ENCODE assay signal across 12 cellular contexts in the genomic region with DNA sequence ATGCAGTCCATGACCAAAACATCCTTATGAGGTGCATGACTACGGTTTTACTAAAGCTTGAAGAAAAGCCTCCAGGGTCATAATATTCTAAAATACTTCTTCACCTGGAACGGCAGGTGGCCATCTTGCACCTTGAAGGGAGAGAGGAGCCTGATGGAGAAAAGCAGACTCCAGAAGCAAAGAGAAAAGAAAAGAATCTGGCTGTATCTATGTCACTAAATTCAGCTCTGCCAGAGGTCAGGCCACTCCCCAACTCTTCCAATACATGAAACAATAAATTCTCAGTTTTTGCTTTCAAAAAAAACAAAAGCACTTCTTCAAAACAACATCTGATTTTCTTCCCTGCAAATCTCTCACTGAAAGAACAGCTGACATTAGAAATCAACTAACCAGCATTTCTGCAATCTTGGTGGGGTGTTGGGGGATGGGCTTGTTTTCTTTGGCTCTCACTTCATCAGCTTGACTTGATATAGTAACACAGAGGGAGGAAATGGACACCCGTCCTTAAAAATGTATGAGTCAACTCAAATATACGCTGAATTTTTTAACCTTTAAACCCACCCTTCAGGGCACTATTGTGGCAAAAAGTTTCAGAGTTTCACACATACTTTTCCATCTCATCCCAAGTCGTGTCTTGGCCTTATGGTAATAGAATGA. TPM values are rescaled to one million over a fixed set of nuclear protein-coding genes. Genes with fewer than 3 reads are reported as not detected.
DNase-seq lines count a peak whose midpoint lies in the region; ATAC-seq and TF ChIP-seq lines count a peak whose summit lies in the region.
"Had no signal": no experiment of that assay in that cellular context is flagged by ENCODE, and none has a peak within 500 bp of the region (broad histone marks: within the 10 kb centered on the region; RNA-seq: fewer than 3 reads in every experiment).

No MANE protein-coding gene starts in this region.

- no peak overlapping the region for H4K5ac ChIP-seq in H9 (ENCODE audit: insufficient read length, low read depth, low read length)

- no peak overlapping the region for H3K56ac ChIP-seq in H9 (ENCODE audit: insufficient read length, low read depth, low read length)

- no peak overlapping the region for H3T11ph ChIP-seq in H9 (ENCODE audit: low read length)

- DNase-seq in RPMI7951 (ENCODE audit: low read depth) (peak; percentile 91), fibroblast of the aortic adventitia (ENCODE audit: low read depth) (peak; percentile 51), renal cortical epithelial cell (ENCODE audit: low read depth) (peak; percentile 92), D341Med (ENCODE audit: low spot score) (no peak), H9 (no peak), NCI-H146 (lab: John Stamatoyannopoulos, UW) (no peak), NCI-H1092 treated with DMSO at 0.1 percent for 48 hours (lab: John Stamatoyannopoulos, UW) (no peak)
- DNase-seq: colonic mucosa, naive B cell, NCI-H1048 had no signal

- H3K79me1 ChIP-seq in H9 (ENCODE audit: insufficient read depth, low read depth, low read length, poor library complexity, severe bottlenecking) = no peaks in the 10 kb centered on the region

- no peak overlapping the region for H2AFZ ChIP-seq in H9 (ENCODE audit: low read length)

- H3K4me3 ChIP-seq in fibroblast of the aortic adventitia (ENCODE audit: low read depth, low read length) = no peak overlapping the region
- H3K4me3 ChIP-seq: colonic mucosa had no signal

- no peak overlapping the region for H2BK20ac ChIP-seq in H9 (ENCODE audit: low read depth, low read length, poor library complexity, severe bottlenecking)

- H3K4ac ChIP-seq in H9 (ENCODE audit: low read depth, low read length) = no peak overlapping the region

- no peak overlapping the region for H4K91ac ChIP-seq in H9 (ENCODE audit: insufficient read length, low read depth, low read length)

- no peak overlapping the region for H2BK120ac ChIP-seq in H9 (ENCODE audit: low read depth, low read length, poor library complexity, severe bottlenecking)

- H3K9me3 Mint-ChIP-seq in H9 = peaks cover 0 to 3% of the 10 kb centered on the region in 2 experiments; a peak in 2 of 5 replicates

- no peak overlapping the region for H3K23ac ChIP-seq in H9 (ENCODE audit: insufficient read length, low read depth, low read length)

- WGBS in H9 (ENCODE audit: extremely low coverage, insufficient read length, low lambda C conversion rate) = no CpG with 5 or more reads among the region's 5 CpGs

- H3K27me3 ChIP-seq in H9 (ENCODE audit: insufficient read depth, low read length) = no peaks in the 10 kb centered on the region
- H3K27me3 ChIP-seq: colonic mucosa had no signal

- peak; percentile 20 for ATAC-seq in GM18907 (IDR thresholded peaks at IDR 0.05; ENCODE audit: unreplicated experiment)
- ATAC-seq: activated CD4-positive, CD25-positive, alpha-beta regulatory T cell treated with anti-CD3 and anti-CD28 coated beads, Interleukin-2, amount 50 U/mL, for 24 hours had no signal

- no peaks in the 10 kb centered on the region; the same call in 1 of the 2 replicates for H3K4me1 ChIP-seq in H9 (ENCODE audit: insufficient read depth, low read length)
- H3K4me1 ChIP-seq: colonic mucosa had no signal

- no peak for TF ChIP-seq CTCF in fibroblast of the aortic adventitia (IDR thresholded peaks at IDR 0.05; ENCODE audit: insufficient read depth, low read length)
- TF ChIP-seq CTCF in H9 (conservative IDR thresholded peaks at IDR 0.05) = no peak

- H4K20me1 ChIP-seq in H9 (ENCODE audit: control insufficient read depth, insufficient read depth, insufficient read length) = no peaks in the 10 kb centered on the region

- no peak overlapping the region for H2AK5ac ChIP-seq in H9 (ENCODE audit: insufficient read length, low read length)

- no peaks in the 10 kb centered on the region for H3K9me3 ChIP-seq in H9 (ENCODE audit: control insufficient read depth, low read depth, low read length)
- H3K9me3 ChIP-seq: colonic mucosa had no signal

- no peak overlapping the region for H3K4me3 Mint-ChIP-seq in H9
- H3K4me3 Mint-ChIP-seq: naive B cell had no signal

- H3K23me2 ChIP-seq in H9 (ENCODE audit: insufficient read length, low read depth, low read length, poor library complexity, severe bottlenecking) = no peaks in the 10 kb centered on the region

- no peak overlapping the region for H2BK15ac ChIP-seq in H9 (ENCODE audit: low read depth, low read length)

- no peak overlapping the region for H3K14ac ChIP-seq in H9 (ENCODE audit: insufficient read depth, low read length)

- no peak overlapping the region for H2BK5ac ChIP-seq in H9 (ENCODE audit: insufficient read length, low read length)

- no peaks in the 10 kb centered on the region for H3K79me2 ChIP-seq in H9 (ENCODE audit: insufficient read depth, low read length)

- H4K8ac ChIP-seq in H9 (replicated peaks; ENCODE audit: insufficient read length, low read depth, low read length) = no peak overlapping the region

- peaks cover 25 to 34% of the 10 kb centered on the region in 2 experiments for H3K4me1 Mint-ChIP-seq in H9

- H3K9ac ChIP-seq in H9 (ENCODE audit: extremely low read depth, insufficient read length, low read length) = no peak overlapping the region

- no peaks in the 10 kb centered on the region for H3K27me3 Mint-ChIP-seq in H9 (ENCODE audit: low read depth)
- H3K27me3 Mint-ChIP-seq: naive B cell had no signal

- H3K36me3 Mint-ChIP-seq in H9 (ENCODE audit: insufficient read depth in 1 of 3, low read depth in 3 of 3) = peaks cover 3 to 32% (median 17%) of the 10 kb centered on the region in 3 experiments; a peak in 5 of 7 replicates

- no peak overlapping the region for H2BK12ac ChIP-seq in H9 (ENCODE audit: insufficient read length, low read depth, low read length)

- H3K27ac Mint-ChIP-seq in H9 = peak overlapping the region in 1 of 3 experiments; percentile 24; a peak in 1 of 7 replicates

- no peak overlapping the region for H3K18ac ChIP-seq in H9 (ENCODE audit: insufficient read length, low read depth, low read length)

- H3K4me2 ChIP-seq in H9 (ENCODE audit: insufficient read depth, insufficient read length, low read length) = no peak overlapping the region

- no peak overlapping the region for H3K27ac ChIP-seq in H9 (ENCODE audit: insufficient read length, low read depth, low read length)
- H3K27ac ChIP-seq: colonic mucosa had no signal

RNA-seq across cellular contexts. Expression of a gene that starts 21.6 kb away (rescaled TPM):
- total RNA-seq in RPMI7951 (2014; rRNA removed; shearing (Covaris generic)) = 80.4 and 86.2 TPM in 2 replicates
- 58.1 and 126 TPM in 2 replicates for total RNA-seq in fibroblast of the aortic adventitia (ENCODE audit: low replicate concordance)
- 87.5 and 129 TPM in 2 replicates for total RNA-seq in renal cortical epithelial cell
- total RNA-seq in H9 (2021) = 20.8 and 23.2 TPM in 2 replicates

Comparison
In these comparisons a context has a peak if more than half of its experiments do, and no peak if none do; other contexts are left out.
1. DNase-seq: peak in RPMI7951 (single experiment), fibroblast of the aortic adventitia (single experiment) and renal cortical epithelial cell (single experiment); none in D341Med (single experiment), H9 (single experiment), NCI-H146 (single experiment) and NCI-H1092 treated with DMSO at 0.1 percent for 48 hours (single experiment).